Comparison of ENCODE assay signal across 1 cellular context in genomic region chr1:30409476-30410152, GRCh38.
TF ChIP-seq lines count a peak whose summit lies in the region.

No MANE protein-coding gene starts in this region.

TF ChIP-seq in GM23338, 12 proteins besides CTCF, POLR2A, EP300 and RAD21 (continued from another document):
- TF ChIP-seq, protein P1, sequence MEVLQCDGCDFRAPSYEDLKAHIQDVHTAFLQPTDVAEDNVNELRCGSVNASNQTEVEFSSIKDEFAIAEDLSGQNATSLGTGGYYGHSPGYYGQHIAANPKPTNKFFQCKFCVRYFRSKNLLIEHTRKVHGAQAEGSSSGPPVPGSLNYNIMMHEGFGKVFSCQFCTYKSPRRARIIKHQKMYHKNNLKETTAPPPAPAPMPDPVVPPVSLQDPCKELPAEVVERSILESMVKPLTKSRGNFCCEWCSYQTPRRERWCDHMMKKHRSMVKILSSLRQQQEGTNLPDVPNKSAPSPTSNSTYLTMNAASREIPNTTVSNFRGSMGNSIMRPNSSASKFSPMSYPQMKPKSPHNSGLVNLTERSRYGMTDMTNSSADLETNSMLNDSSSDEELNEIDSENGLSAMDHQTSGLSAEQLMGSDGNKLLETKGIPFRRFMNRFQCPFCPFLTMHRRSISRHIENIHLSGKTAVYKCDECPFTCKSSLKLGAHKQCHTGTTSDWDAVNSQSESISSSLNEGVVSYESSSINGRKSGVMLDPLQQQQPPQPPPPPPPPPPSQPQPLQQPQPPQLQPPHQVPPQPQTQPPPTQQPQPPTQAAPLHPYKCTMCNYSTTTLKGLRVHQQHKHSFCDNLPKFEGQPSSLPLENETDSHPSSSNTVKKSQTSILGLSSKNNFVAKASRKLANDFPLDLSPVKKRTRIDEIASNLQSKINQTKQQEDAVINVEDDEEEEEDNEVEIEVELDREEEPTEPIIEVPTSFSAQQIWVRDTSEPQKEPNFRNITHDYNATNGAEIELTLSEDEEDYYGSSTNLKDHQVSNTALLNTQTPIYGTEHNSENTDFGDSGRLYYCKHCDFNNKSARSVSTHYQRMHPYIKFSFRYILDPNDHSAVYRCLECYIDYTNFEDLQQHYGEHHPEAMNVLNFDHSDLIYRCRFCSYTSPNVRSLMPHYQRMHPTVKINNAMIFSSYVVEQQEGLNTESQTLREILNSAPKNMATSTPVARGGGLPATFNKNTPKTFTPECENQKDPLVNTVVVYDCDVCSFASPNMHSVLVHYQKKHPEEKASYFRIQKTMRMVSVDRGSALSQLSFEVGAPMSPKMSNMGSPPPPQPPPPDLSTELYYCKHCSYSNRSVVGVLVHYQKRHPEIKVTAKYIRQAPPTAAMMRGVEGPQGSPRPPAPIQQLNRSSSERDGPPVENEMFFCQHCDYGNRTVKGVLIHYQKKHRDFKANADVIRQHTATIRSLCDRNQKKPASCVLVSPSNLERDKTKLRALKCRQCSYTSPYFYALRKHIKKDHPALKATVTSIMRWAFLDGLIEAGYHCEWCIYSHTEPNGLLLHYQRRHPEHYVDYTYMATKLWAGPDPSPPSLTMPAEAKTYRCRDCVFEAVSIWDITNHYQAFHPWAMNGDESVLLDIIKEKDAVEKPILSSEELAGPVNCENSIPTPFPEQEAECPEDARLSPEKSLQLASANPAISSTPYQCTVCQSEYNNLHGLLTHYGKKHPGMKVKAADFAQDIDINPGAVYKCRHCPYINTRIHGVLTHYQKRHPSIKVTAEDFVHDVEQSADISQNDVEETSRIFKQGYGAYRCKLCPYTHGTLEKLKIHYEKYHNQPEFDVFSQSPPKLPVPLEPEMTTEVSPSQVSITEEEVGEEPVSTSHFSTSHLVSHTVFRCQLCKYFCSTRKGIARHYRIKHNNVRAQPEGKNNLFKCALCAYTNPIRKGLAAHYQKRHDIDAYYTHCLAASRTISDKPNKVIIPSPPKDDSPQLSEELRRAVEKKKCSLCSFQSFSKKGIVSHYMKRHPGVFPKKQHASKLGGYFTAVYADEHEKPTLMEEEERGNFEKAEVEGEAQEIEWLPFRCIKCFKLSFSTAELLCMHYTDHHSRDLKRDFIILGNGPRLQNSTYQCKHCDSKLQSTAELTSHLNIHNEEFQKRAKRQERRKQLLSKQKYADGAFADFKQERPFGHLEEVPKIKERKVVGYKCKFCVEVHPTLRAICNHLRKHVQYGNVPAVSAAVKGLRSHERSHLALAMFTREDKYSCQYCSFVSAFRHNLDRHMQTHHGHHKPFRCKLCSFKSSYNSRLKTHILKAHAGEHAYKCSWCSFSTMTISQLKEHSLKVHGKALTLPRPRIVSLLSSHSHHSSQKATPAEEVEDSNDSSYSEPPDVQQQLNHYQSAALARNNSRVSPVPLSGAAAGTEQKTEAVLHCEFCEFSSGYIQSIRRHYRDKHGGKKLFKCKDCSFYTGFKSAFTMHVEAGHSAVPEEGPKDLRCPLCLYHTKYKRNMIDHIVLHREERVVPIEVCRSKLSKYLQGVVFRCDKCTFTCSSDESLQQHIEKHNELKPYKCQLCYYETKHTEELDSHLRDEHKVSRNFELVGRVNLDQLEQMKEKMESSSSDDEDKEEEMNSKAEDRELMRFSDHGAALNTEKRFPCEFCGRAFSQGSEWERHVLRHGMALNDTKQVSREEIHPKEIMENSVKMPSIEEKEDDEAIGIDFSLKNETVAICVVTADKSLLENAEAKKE (CRISPR knock-in tag; IDR thresholded peaks at IDR 0.05) = no peak
- TF ChIP-seq JUNB (IDR thresholded peaks at IDR 0.05; ENCODE audit: unreplicated experiment) = no peak
- TF ChIP-seq EZH2 (IDR thresholded peaks at IDR 0.05; ENCODE audit: low read depth, unreplicated experiment) = no peak
- no peak for TF ChIP-seq CREB1 (CRISPR knock-in tag; IDR thresholded peaks at IDR 0.05; ENCODE audit: low read depth)
- TF ChIP-seq ZNF114 (CRISPR knock-in tag; IDR thresholded peaks at IDR 0.05) = no peak
- TF ChIP-seq REST (IDR thresholded peaks at IDR 0.05; ENCODE audit: unreplicated experiment) = no peak
- TF ChIP-seq ZNF331 (CRISPR knock-in tag; IDR thresholded peaks at IDR 0.05; ENCODE audit: low read depth) = no peak
- no peak for TF ChIP-seq ETS1 (IDR thresholded peaks at IDR 0.05)
- TF ChIP-seq STAT1 (IDR thresholded peaks at IDR 0.05; ENCODE audit: unreplicated experiment) = no peak
